11 cellular contexts compared by ENCODE assay signal in the genomic region with DNA sequence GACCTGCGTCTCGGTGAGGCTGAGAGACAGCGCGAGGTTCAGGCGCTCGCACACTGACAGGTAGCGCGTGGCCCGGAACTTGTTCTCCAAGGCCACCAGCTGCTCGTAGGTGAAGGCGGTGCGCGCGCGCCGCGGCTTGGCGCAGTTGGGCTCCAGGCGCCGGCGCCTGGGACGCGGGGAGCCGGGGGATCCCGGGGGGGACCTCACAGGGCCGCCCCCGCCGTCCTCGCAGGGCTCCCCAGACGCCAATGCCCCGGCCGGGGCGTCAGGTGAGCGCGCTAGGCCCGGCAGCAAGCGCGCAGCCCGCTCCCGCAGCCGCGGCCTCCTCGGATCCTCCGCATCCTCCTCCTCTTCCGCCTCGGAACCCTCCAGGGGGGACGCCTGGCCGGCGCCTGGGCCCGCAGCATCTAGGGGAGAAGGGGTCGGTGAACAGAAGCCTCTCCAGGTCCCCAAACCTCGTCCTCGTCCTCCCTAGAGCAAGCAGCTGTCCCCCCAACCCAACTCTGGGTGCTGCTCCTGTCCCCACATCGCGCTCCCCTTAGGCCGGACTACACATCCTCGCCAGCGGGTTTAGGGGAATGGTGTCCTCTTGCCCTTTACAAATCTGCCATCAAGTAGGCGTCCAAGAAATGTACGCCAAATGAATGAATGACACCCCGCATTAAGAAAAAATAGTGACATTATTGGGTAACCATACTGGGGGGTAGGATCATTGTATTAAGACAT. TPM values are rescaled to one million over a fixed set of nuclear protein-coding genes. Genes with fewer than 3 reads are reported as not detected.
A peak's percentile ranks its signal among the peaks of the same experiment; 100 is the strongest.
DNase-seq lines count a peak whose midpoint lies in the region; ATAC-seq, FAIRE-seq and TF ChIP-seq lines count a peak whose summit lies in the region.
"Had no signal": no experiment of that assay in that cellular context is flagged by ENCODE, and none has a peak within 500 bp of the region (broad histone marks: within the 10 kb centered on the region; RNA-seq: fewer than 3 reads in every experiment).

No MANE protein-coding gene starts in this region.

- intact Hi-C loops in left ventricle myocardium inferior (cut with micrococcal nuclease): no loop called here
- intact Hi-C loops in Right ventricle myocardium superior (cut with DNase I): no loop called here
- intact Hi-C loops in GM12878 (cut with micrococcal nuclease; ENCODE audit: unreplicated experiment): no loop called here
- intact Hi-C loops in kidney (cut with DNase I): no loop called here

- H3K27ac ChIP-seq in left ventricle myocardium inferior (replicated peaks) (no peak overlapping the region), GM12878 (ENCODE audit: control insufficient read depth, insufficient read depth) (no peak overlapping the region), mesodermal cell (ENCODE audit: low read depth, low read length, severe bottlenecking) (no peak overlapping the region), urinary bladder (ENCODE audit: low read depth) (no peak overlapping the region), kidney (ENCODE audit: low read depth in 2 of 2, low read length in 2 of 2) (no peak overlapping the region)
- H3K27ac ChIP-seq: epithelial cell of prostate had no signal

- H3K27me3 ChIP-seq in left ventricle myocardium inferior (ENCODE audit: low read depth) (peaks cover 100% of the 10 kb centered on the region), GM12878 (replicated peaks in 1 of 2; ENCODE audit: control insufficient read depth in 2 of 2, insufficient read depth in 2 of 2, low read length in 1 of 2) (peaks cover 16 to 20% of the 10 kb centered on the region in 2 experiments)

- FAIRE-seq in GM12878 (lab: Jason Lieb, UNC) (no peak), kidney (lab: Jason Lieb, UNC) (no peak)

- no peaks in the 10 kb centered on the region for H3K9me3 ChIP-seq in left ventricle myocardium inferior (replicated peaks)
- H3K9me3 ChIP-seq in GM12878 (replicated peaks; ENCODE audit: control insufficient read depth, insufficient read depth, low read length): no peaks in the 10 kb centered on the region
- no peaks in the 10 kb centered on the region for H3K9me3 ChIP-seq in mesodermal cell (ENCODE audit: control insufficient read depth, low read length)
- no peaks in the 10 kb centered on the region for H3K9me3 ChIP-seq in kidney (ENCODE audit: control insufficient read depth in 1 of 2, low read length in 2 of 2)
- H3K9me3 ChIP-seq: MG63 had no signal

- SMC1A ChIA-PET in GM12878 (lab: Charles Lee; ENCODE audit: uncharacterized antibody, unreplicated experiment): no interaction called here

- H2AFZ ChIP-seq in GM12878 (ENCODE audit: control insufficient read depth, low read depth, low read length): no peak overlapping the region

- CTCF ChIA-PET in GM12878 (lab: Yijun Ruan, JAX): no interaction called here

- H3K36me3 ChIP-seq in left ventricle myocardium inferior (no peaks in the 10 kb centered on the region), GM12878 (ENCODE audit: control insufficient read depth in 2 of 2, insufficient read depth in 2 of 2, low read length in 1 of 2) (no peaks in the 10 kb centered on the region), mesodermal cell (ENCODE audit: control insufficient read depth, insufficient read depth, low read length) (no peaks in the 10 kb centered on the region), urinary bladder (ENCODE audit: insufficient read depth) (no peaks in the 10 kb centered on the region), kidney (ENCODE audit: control insufficient read depth in 1 of 2, insufficient read depth in 2 of 2, low read length in 2 of 2) (no peaks in the 10 kb centered on the region)
- H3K36me3 ChIP-seq: MG63 had no signal

- H4K20me1 ChIP-seq in GM12878 (ENCODE audit: control insufficient read depth, insufficient read depth): no peaks in the 10 kb centered on the region

- RAD21 ChIA-PET in GM12878 (lab: Charles Lee; ENCODE audit: unreplicated experiment): no interaction called here

- in situ Hi-C loops in GM12878 (cut with MboI): no loop called here

- peaks cover 32% of the 10 kb centered on the region for H3K4me1 ChIP-seq in left ventricle myocardium inferior
- H3K4me1 ChIP-seq in GM12878 (ENCODE audit: control insufficient read depth, insufficient read depth, low read length): no peaks in the 10 kb centered on the region
- peaks cover 12% of the 10 kb centered on the region for H3K4me1 ChIP-seq in mesodermal cell (ENCODE audit: control insufficient read depth, insufficient read depth, low read length, poor library complexity, severe bottlenecking)
- H3K4me1 ChIP-seq in urinary bladder (ENCODE audit: insufficient read depth): peaks cover 9% of the 10 kb centered on the region
- H3K4me1 ChIP-seq in kidney (ENCODE audit: control insufficient read depth in 1 of 2, insufficient read depth in 1 of 2, low read depth in 1 of 2, low read length in 2 of 2): peaks cover 0 to 5% of the 10 kb centered on the region in 2 donors

- no peak overlapping the region for H3K4me2 ChIP-seq in GM12878 (ENCODE audit: control insufficient read depth, insufficient read depth)

- H3K4me3 ChIP-seq in left ventricle myocardium inferior (peak overlapping the region; percentile 54), GM12878 (no peak overlapping the region), mesodermal cell (ENCODE audit: extremely low read depth, insufficient read depth, low read length, poor library complexity, severe bottlenecking) (peak overlapping the region; percentile 31), urinary bladder (ENCODE audit: low read depth, low read length) (peak overlapping the region; percentile 16), kidney (ENCODE audit: low read length in 2 of 2) (no peak overlapping the region)
- H3K4me3 ChIP-seq: MG63 had no signal

- BruUV-seq in GM12878 (replicated peaks; lab: Mats Ljungman, UMichigan): no TSS peak

- no peak for TF ChIP-seq POLR2A in GM12878 (IDR thresholded peaks at IDR 0.05; ENCODE audit: low read depth, low read length)

- no peak for TF ChIP-seq EP300 in GM12878 (IDR thresholded peaks at IDR 0.05; ENCODE audit: borderline replicate concordance in 1 of 2, control insufficient read depth in 1 of 2, low read depth in 2 of 2, low read length in 2 of 2)

- no peak for ATAC-seq in Right ventricle myocardium superior (ENCODE audit: poor library complexity)
- no peak for ATAC-seq in GM12878

- 6% methylated on average over 54 of the region's 61 CpGs for WGBS in GM12878 (ENCODE audit: insufficient coverage, insufficient replicate concordance, low lambda C conversion rate, missing lambda C conversion rate)
- WGBS in mesodermal cell (ENCODE audit: insufficient coverage in 2 of 2), 2 experiments: 1 to 3% methylated on average over 34 to 54 of the region's 61 CpGs
- 3% methylated on average over 61 of the region's 61 CpGs for WGBS in urinary bladder

- TF ChIP-seq RAD21 in GM12878 (IDR thresholded peaks at IDR 0.05; ENCODE audit: insufficient read depth, low read depth, low read length): no peak

- H3K79me2 ChIP-seq in GM12878 (ENCODE audit: control insufficient read depth, insufficient read depth, low read length): no peaks in the 10 kb centered on the region

- no peak overlapping the region for H3K9ac ChIP-seq in GM12878 (ENCODE audit: control insufficient read depth, insufficient read depth, low read length)
- no peak overlapping the region for H3K9ac ChIP-seq in kidney (ENCODE audit: low read length in 2 of 2)

- TF ChIP-seq CTCF in left ventricle myocardium inferior (IDR thresholded peaks at IDR 0.05; ENCODE audit: borderline replicate concordance) (no peak), GM12878 (IDR thresholded peaks at IDR 0.05 in 2 of 3, conservative IDR thresholded peaks at IDR 0.05 in 1 of 3; ENCODE audit: control insufficient read depth in 2 of 3, extremely low read depth in 1 of 3, insufficient read depth in 1 of 3, low read depth in 3 of 3, low read length in 3 of 3) (no peak), kidney (IDR thresholded peaks at IDR 0.05; ENCODE audit: borderline replicate concordance, extremely low read depth, insufficient read depth) (no peak)

- POLR2A ChIA-PET in GM12878 (lab: Charles Lee): no interaction called here

- DNase-seq in left ventricle myocardium inferior (no peak), Right ventricle myocardium superior (no peak), GM12878 (ENCODE audit: low read depth, low spot score) (no peak), globus pallidus (ENCODE audit: low spot score) (no peak), kidney (no peak)
- DNase-seq in central memory CD4-positive, alpha-beta T cell: no peak
- DNase-seq: MG63 had no signal

RNA-seq across cellular contexts. Expression of a gene that starts 1.9 kb away (rescaled TPM):
- not detected for total RNA-seq in left ventricle myocardium inferior
- total RNA-seq in Right ventricle myocardium superior: not detected
- total RNA-seq in GM12878 (2013; cell fraction: nucleolus; rRNA removed): not detected in 2 replicates
- not detected in 2 replicates for total RNA-seq in GM12878 (2014; rRNA removed)
- not detected in 2 replicates for total RNA-seq in GM12878 (2014; rRNA removed; fragmentation: Illumina TruSeq; extraction: Trizol)
- total RNA-seq in GM12878 (2021): not detected in 2 replicates
- polyA plus RNA-seq in GM12878 (2011; ENCODE audit: low read depth): not detected
- not detected in 2 replicates for polyA plus RNA-seq in GM12878 (2011; rRNA removed)
- not detected in 2 replicates for polyA plus RNA-seq in GM12878 (2011; cell fraction: cytosol; rRNA removed)
- not detected in 2 replicates for polyA plus RNA-seq in GM12878 (2011; cell fraction: nucleus; rRNA removed)
- 0.04 TPM in 1 of 2 replicates, not detected in the other for polyA plus RNA-seq in GM12878 (2012)
- polyA plus RNA-seq in GM12878 (2014; fragmentation: Illumina TruSeq; extraction: Trizol): not detected in 2 replicates
- not detected for polyA plus RNA-seq in GM12878 (2014; fragmentation: Nextera tagmentation; extraction: Ambion mirVana)
- not detected in 2 replicates for polyA plus RNA-seq in GM12878 (2014; rRNA removed)
- polyA plus RNA-seq in GM12878 (2016; fragmentation: Nextera tagmentation; extraction: Ambion mirVana): not detected
- polyA minus RNA-seq in GM12878 (2011; rRNA and poly(A)+ RNA removed): not detected in 2 replicates
- not detected in 2 replicates for polyA minus RNA-seq in GM12878 (2011; cell fraction: cytosol; rRNA and poly(A)+ RNA removed)
- not detected in 2 replicates for polyA minus RNA-seq in GM12878 (2011; cell fraction: nucleus; rRNA and poly(A)+ RNA removed)
- polyA plus RNA-seq in mesodermal cell (2013, experiment 1 of 2): 0.44 TPM
- polyA plus RNA-seq in mesodermal cell (2013, experiment 2 of 2): 0.30 TPM
- total RNA-seq in urinary bladder: not detected
- not detected for polyA plus RNA-seq in urinary bladder
- total RNA-seq in kidney: not detected
- not detected for polyA plus RNA-seq in kidney (ENCODE audit: insufficient read depth, low read depth, low replicate concordance)
- total RNA-seq: Daoy had no signal

RNA-seq across cellular contexts. Expression of a gene that starts 13.7 kb away (rescaled TPM):
- total RNA-seq in left ventricle myocardium inferior: 7.6 TPM
- total RNA-seq in Right ventricle myocardium superior: 7.4 TPM
- total RNA-seq in GM12878 (2013; cell fraction: nucleolus; rRNA removed): 14.5 and 17.5 TPM in 2 replicates
- 5.9 and 6.9 TPM in 2 replicates for total RNA-seq in GM12878 (2014; rRNA removed)
- total RNA-seq in GM12878 (2014; rRNA removed; fragmentation: Illumina TruSeq; extraction: Trizol): 5.3 and 5.6 TPM in 2 replicates
- total RNA-seq in GM12878 (2021): 6.5 and 7.6 TPM in 2 replicates
- polyA plus RNA-seq in GM12878 (2011; ENCODE audit: low read depth): 6.5 TPM
- polyA plus RNA-seq in GM12878 (2011; rRNA removed): 8.3 and 9.7 TPM in 2 replicates
- polyA plus RNA-seq in GM12878 (2011; cell fraction: cytosol; rRNA removed): 11.5 and 13.4 TPM in 2 replicates
- polyA plus RNA-seq in GM12878 (2011; cell fraction: nucleus; rRNA removed): 6.0 and 8.4 TPM in 2 replicates
- 8.0 and 8.1 TPM in 2 replicates for polyA plus RNA-seq in GM12878 (2012)
- polyA plus RNA-seq in GM12878 (2014; fragmentation: Illumina TruSeq; extraction: Trizol): 2.7 and 3.6 TPM in 2 replicates
- polyA plus RNA-seq in GM12878 (2014; fragmentation: Nextera tagmentation; extraction: Ambion mirVana): 1 to 10 TPM in 1 of 2 experiments, under 1 TPM in 1; 0.79 to 2.1 TPM
- 9.8 and 10.7 TPM in 2 replicates for polyA plus RNA-seq in GM12878 (2014; rRNA removed)
- polyA plus RNA-seq in GM12878 (2016; fragmentation: Nextera tagmentation; extraction: Ambion mirVana): 1 to 10 TPM; 7.7 to 9.3 TPM
- 4.5 and 8.5 TPM in 2 replicates for polyA minus RNA-seq in GM12878 (2011; rRNA and poly(A)+ RNA removed)
- polyA minus RNA-seq in GM12878 (2011; cell fraction: cytosol; rRNA and poly(A)+ RNA removed): 1.1 and 1.5 TPM in 2 replicates
- polyA minus RNA-seq in GM12878 (2011; cell fraction: nucleus; rRNA and poly(A)+ RNA removed): 2.4 and 3.1 TPM in 2 replicates
- polyA plus RNA-seq in mesodermal cell (2013, experiment 1 of 2): 8.4 TPM
- 8.4 TPM for polyA plus RNA-seq in mesodermal cell (2013, experiment 2 of 2)
- total RNA-seq in urinary bladder: 6.6 TPM
- 15.8 TPM for polyA plus RNA-seq in urinary bladder
- total RNA-seq in kidney: 16.6 TPM
- 52.5 TPM for polyA plus RNA-seq in kidney (ENCODE audit: insufficient read depth, low read depth, low replicate concordance)

RNA-seq across cellular contexts. Expression of a gene that starts 29.2 kb away (rescaled TPM):
- total RNA-seq in left ventricle myocardium inferior (24.3 TPM), Right ventricle myocardium superior (19.8 TPM), GM12878 (2014; rRNA removed) (1.2 and 1.3 TPM in 2 replicates), GM12878 (2014; rRNA removed; fragmentation: Illumina TruSeq; extraction: Trizol) (1.4 and 1.5 TPM in 2 replicates), GM12878 (2021) (1.2 and 1.8 TPM in 2 replicates), urinary bladder (183 TPM), kidney (44.1 TPM)
- 0.79 and 3.2 TPM in 2 replicates for total RNA-seq in GM12878 (2013; cell fraction: nucleolus; rRNA removed)
- 6.5 TPM for polyA plus RNA-seq in GM12878 (2011; ENCODE audit: low read depth)
- polyA plus RNA-seq in GM12878 (2011; rRNA removed) (9.8 and 12.2 TPM in 2 replicates), GM12878 (2014; fragmentation: Illumina TruSeq; extraction: Trizol) (1.1 and 1.4 TPM in 2 replicates), GM12878 (2014; fragmentation: Nextera tagmentation; extraction: Ambion mirVana) (1 to 10 TPM; 1.8 to 2.5 TPM), GM12878 (2014; rRNA removed) (1.4 and 1.6 TPM in 2 replicates), GM12878 (2016; fragmentation: Nextera tagmentation; extraction: Ambion mirVana) (1 to 10 TPM; 1.5 to 3.5 TPM), urinary bladder (95.5 TPM), kidney (ENCODE audit: insufficient read depth, low read depth, low replicate concordance) (76.6 TPM)
- 4.3 and 5.0 TPM in 2 replicates for polyA plus RNA-seq in GM12878 (2011; cell fraction: cytosol; rRNA removed)
- 2.7 and 4.0 TPM in 2 replicates for polyA plus RNA-seq in GM12878 (2011; cell fraction: nucleus; rRNA removed)
- polyA plus RNA-seq in GM12878 (2012): 6.3 and 10.0 TPM in 2 replicates
- 3.7 and 5.0 TPM in 2 replicates for polyA minus RNA-seq in GM12878 (2011; rRNA and poly(A)+ RNA removed)
- polyA minus RNA-seq in GM12878 (2011; cell fraction: cytosol; rRNA and poly(A)+ RNA removed): 1.9 and 2.2 TPM in 2 replicates
- 1.1 TPM in 2 replicates for polyA minus RNA-seq in GM12878 (2011; cell fraction: nucleus; rRNA and poly(A)+ RNA removed)
- 71.8 TPM for polyA plus RNA-seq in mesodermal cell (2013, experiment 1 of 2)
- polyA plus RNA-seq in mesodermal cell (2013, experiment 2 of 2): 74.8 TPM

Comparison
In these comparisons a context has a peak if more than half of its experiments do, and no peak if none do; other contexts are left out.
1. H3K4me3 ChIP-seq: peak in left ventricle myocardium inferior (single experiment), mesodermal cell (single experiment) and urinary bladder (single experiment); none in GM12878 (single experiment) and kidney (0 of 2).